ENCODE assay signal across 9 cellular contexts in genomic region chr18:9916067-9916684, GRCh38. TPM values are rescaled to one million over a fixed set of nuclear protein-coding genes. Genes with fewer than 3 reads are reported as not detected.
DNase-seq lines count a peak whose midpoint lies in the region; ATAC-seq, FAIRE-seq and TF ChIP-seq lines count a peak whose summit lies in the region.
"Had no signal": no experiment of that assay in that cellular context is flagged by ENCODE, and none has a peak within 500 bp of the region (broad histone marks: within the 10 kb centered on the region; RNA-seq: fewer than 3 reads in every experiment).

No MANE protein-coding gene starts in this region.

- peak overlapping the region; percentile 73 to 99 for H3K27ac ChIP-seq in coronary artery

- no peak for ATAC-seq in HG03175 (IDR thresholded peaks at IDR 0.05; ENCODE audit: unreplicated experiment)

- H3K4me3 ChIP-seq in MG63 = peak overlapping the region; percentile 92
- peak overlapping the region; percentile 88 for H3K4me3 ChIP-seq in coronary artery

- no peaks in the 10 kb centered on the region for H3K27me3 Mint-ChIP-seq in nephron (ENCODE audit: low read depth)

- peak overlapping the region; percentile 94 to 96 (median 96) for H3K27ac Mint-ChIP-seq in nephron

- peaks cover 2% of the 10 kb centered on the region; the same call in 1 of the 2 replicates for H3K9me3 ChIP-seq in MG63

- no peaks in the 10 kb centered on the region for H3K9me3 Mint-ChIP-seq in nephron

- no peaks in the 10 kb centered on the region; the same call in 1 of the 2 replicates for H3K36me3 ChIP-seq in MG63

- TF ChIP-seq CTCF in coronary artery (IDR thresholded peaks at IDR 0.05) = no peak
- TF ChIP-seq CTCF in nephron (IDR thresholded peaks at IDR 0.05; ENCODE audit: unreplicated experiment in 3 of 3) = no peak
- no peak for TF ChIP-seq CTCF in GM13977 (IDR thresholded peaks at IDR 0.05; ENCODE audit: extremely low read depth, insufficient read depth, missing control alignments)

- in situ Hi-C loops in GM13977 (cut with MboI; ENCODE audit: low pct_unique_long_range_greater_than_20kb, low sequenced_read_pairs, unreplicated experiment) = no loop called here

- H3K36me3 Mint-ChIP-seq in nephron (ENCODE audit: low read depth) = no peaks in the 10 kb centered on the region

- no peak for FAIRE-seq in GM12891 (lab: Jason Lieb, UNC)

- DNase-seq in CD1c-positive myeloid dendritic cell (ENCODE audit: extremely low spot score) = peak; percentile 70
- no peak for DNase-seq in MG63
- no peak for DNase-seq in coronary artery (ENCODE audit: low spot score)
- no peak for DNase-seq in DMS 273 (lab: John Stamatoyannopoulos, UW; ENCODE audit: unreplicated experiment)
- DNase-seq in GM13977 (ENCODE audit: low spot score) = no peak
- no peak for DNase-seq in GM12891 (ENCODE audit: insufficient read length, low spot score)
- DNase-seq: activated gamma-delta T cell had no signal

- H3K27me3 ChIP-seq in MG63 = no peaks in the 10 kb centered on the region

- peaks cover 23% of the 10 kb centered on the region for H3K4me1 Mint-ChIP-seq in nephron

- peak overlapping the region; percentile 90 to 97 (median 94) for H3K4me3 Mint-ChIP-seq in nephron

- no peak for TF ChIP-seq POLR2A in GM12891 (IDR thresholded peaks at IDR 0.05; ENCODE audit: low read depth, low read length)

TF ChIP-seq in GM12891, 5 proteins besides CTCF, POLR2A, EP300 and RAD21:
- TF ChIP-seq TAF1 (IDR thresholded peaks at IDR 0.05; ENCODE audit: low read depth, low read length) (no peak), POU2F2 (IDR thresholded peaks at IDR 0.05; ENCODE audit: low read depth, low read length) (no peak), POLR2AphosphoS5 (IDR thresholded peaks at IDR 0.05; ENCODE audit: low read depth, low read length) (no peak), PAX5 (IDR thresholded peaks at IDR 0.05; ENCODE audit: insufficient read depth, low read length, severe bottlenecking) (no peak), SPI1 (IDR thresholded peaks at IDR 0.05; ENCODE audit: low read depth, low read length) (no peak)

RNA-seq across cellular contexts. Expression of gene VAPA, which starts 2.4 kb away (rescaled TPM):
- total RNA-seq in MG63 (2014; rRNA removed; shearing (Covaris generic); ENCODE audit: low replicate concordance) = 238 and 451 TPM in 2 replicates
- 95.5 TPM for polyA plus RNA-seq in GM12891 (2012; ENCODE audit: low read depth, missing spikeins)

RNA-seq across cellular contexts. Expression of gene TXNDC2, which starts 30.4 kb away (rescaled TPM):
- 0.33 TPM in 1 of 2 replicates, not detected in the other for total RNA-seq in MG63 (2014; rRNA removed; shearing (Covaris generic); ENCODE audit: low replicate concordance)
- polyA plus RNA-seq in GM12891 (2012; ENCODE audit: low read depth, missing spikeins) = not detected
